ENCODE assay signal across 23 cellular contexts in genomic region chr4:104938624-104939023, GRCh38.
A peak's percentile ranks its signal among the peaks of the same experiment; 100 is the strongest.
DNase-seq lines count a peak whose midpoint lies in the region; ATAC-seq lines count a peak whose summit lies in the region.
"Had no signal": no experiment of that assay in that cellular context is flagged by ENCODE, and none has a peak within 500 bp of the region (broad histone marks: within the 10 kb centered on the region; RNA-seq: fewer than 3 reads in every experiment).

No MANE protein-coding gene starts in this region.

- no peak for ATAC-seq in activated naive CD8-positive, alpha-beta T cell treated with anti-CD3 and anti-CD28 coated beads, Interleukin-2, amount 50 U/mL, for 24 hours
- ATAC-seq: GM23338; K562; left lung; PC-3; SK-N-SH treated with all-trans-retinoic acid at 6 μM for 48 hours; stimulated activated naive B cell treated with anti-CD40 and anti-IgM and Interleukin-4, amounts not matched to agents 10 μg/mL and 1 μg/mL and 100 μg/mL, for 72 hours had no signal

- H3K27ac Mint-ChIP-seq in activated naive CD8-positive, alpha-beta T cell: peak overlapping the region; percentile 86
- H3K27ac Mint-ChIP-seq in activated naive CD8-positive, alpha-beta T cell treated with anti-CD3 and anti-CD28 coated beads, Interleukin-2, amount 50 U/mL, for 24 hours: no peak overlapping the region
- H3K27ac Mint-ChIP-seq in activated naive CD8-positive, alpha-beta T cell treated with anti-CD3 and anti-CD28 coated beads for 36 hours: peak overlapping the region; percentile 61
- H3K27ac Mint-ChIP-seq: brain; GM23338; stimulated activated naive B cell treated with anti-CD40 and anti-IgM and Interleukin-4, amounts not matched to agents 10 μg/mL and 1 μg/mL and 100 μg/mL, for 72 hours; T-helper 2 cell treated with Interferon-gamma antibody and Interleukin-4, amounts not matched to agents 5 μg/mL and 100 μg/mL, for 36 hours had no signal

- H3K9me3 Mint-ChIP-seq in activated naive CD8-positive, alpha-beta T cell (ENCODE audit: low read depth): peaks cover 2% of the 10 kb centered on the region
- no peaks in the 10 kb centered on the region for H3K9me3 Mint-ChIP-seq in activated naive CD8-positive, alpha-beta T cell treated with anti-CD3 and anti-CD28 coated beads, Interleukin-2, amount 50 U/mL, for 24 hours
- peaks cover 7% of the 10 kb centered on the region for H3K9me3 Mint-ChIP-seq in activated naive CD8-positive, alpha-beta T cell treated with anti-CD3 and anti-CD28 coated beads for 36 hours

- peaks cover 3% of the 10 kb centered on the region for H3K36me3 Mint-ChIP-seq in activated naive CD8-positive, alpha-beta T cell
- no peaks in the 10 kb centered on the region for H3K36me3 Mint-ChIP-seq in activated naive CD8-positive, alpha-beta T cell treated with anti-CD3 and anti-CD28 coated beads, Interleukin-2, amount 50 U/mL, for 24 hours (ENCODE audit: low read depth)
- H3K36me3 Mint-ChIP-seq in activated naive CD8-positive, alpha-beta T cell treated with anti-CD3 and anti-CD28 coated beads for 36 hours: peaks cover 11% of the 10 kb centered on the region
- H3K36me3 Mint-ChIP-seq: brain, CD14-positive monocyte had no signal

- DNase-seq in NOMO-1 treated with DMSO at 0.1 percent for 48 hours (lab: John Stamatoyannopoulos, UW; ENCODE audit: unreplicated experiment): peak; percentile 15
- no peak for DNase-seq in NOMO-1 (lab: John Stamatoyannopoulos, UW; ENCODE audit: unreplicated experiment in 2 of 2)
- DNase-seq in activated naive CD8-positive, alpha-beta T cell treated with anti-CD3 and anti-CD28 coated beads, Interleukin-2, amount 50 U/mL, for 24 hours: no peak
- DNase-seq in activated naive CD8-positive, alpha-beta T cell treated with anti-CD3 and anti-CD28 coated beads for 36 hours: peak; percentile 24
- DNase-seq in activated CD8-positive, alpha-beta memory T cell treated with anti-CD3 and anti-CD28 coated beads for 24 hours: no peak
- DNase-seq in NCI-H345 (lab: John Stamatoyannopoulos, UW): no peak
- no peak for DNase-seq in NCI-H1694 treated with DMSO at 0.1 percent for 48 hours (lab: John Stamatoyannopoulos, UW)
- DNase-seq: activated T-cell treated with anti-CD3 and anti-CD28 coated beads, Interleukin-2, amount 50 U/mL, for 48 hours; effector CD4-positive, alpha-beta T cell; left lung; mesendoderm; NCI-H1417; NCI-H2081 treated with DMSO at 0.1 percent for 48 hours; NCI-H446; PC-3; stimulated activated naive B cell treated with anti-CD40 and anti-IgM and Interleukin-4, amounts not matched to agents 10 μg/mL and 1 μg/mL and 100 μg/mL, for 72 hours had no signal

- H3K4me3 Mint-ChIP-seq in activated naive CD8-positive, alpha-beta T cell: no peak overlapping the region
- H3K4me3 Mint-ChIP-seq in activated naive CD8-positive, alpha-beta T cell treated with anti-CD3 and anti-CD28 coated beads, Interleukin-2, amount 50 U/mL, for 24 hours: no peak overlapping the region
- H3K4me3 Mint-ChIP-seq in activated naive CD8-positive, alpha-beta T cell treated with anti-CD3 and anti-CD28 coated beads for 36 hours: no peak overlapping the region
- H3K4me3 Mint-ChIP-seq: brain; CD14-positive monocyte; GM23338; stimulated activated naive B cell treated with anti-CD40 and anti-IgM and Interleukin-4, amounts not matched to agents 10 μg/mL and 1 μg/mL and 100 μg/mL, for 72 hours; T-helper 2 cell treated with Interferon-gamma antibody and Interleukin-4, amounts not matched to agents 5 μg/mL and 100 μg/mL, for 36 hours had no signal

- H3K27me3 Mint-ChIP-seq in activated naive CD8-positive, alpha-beta T cell: no peaks in the 10 kb centered on the region
- H3K27me3 Mint-ChIP-seq in activated naive CD8-positive, alpha-beta T cell treated with anti-CD3 and anti-CD28 coated beads, Interleukin-2, amount 50 U/mL, for 24 hours: no peaks in the 10 kb centered on the region
- no peaks in the 10 kb centered on the region for H3K27me3 Mint-ChIP-seq in activated naive CD8-positive, alpha-beta T cell treated with anti-CD3 and anti-CD28 coated beads for 36 hours
- H3K27me3 Mint-ChIP-seq: brain; stimulated activated naive B cell treated with anti-CD40 and anti-IgM and Interleukin-4, amounts not matched to agents 10 μg/mL and 1 μg/mL and 100 μg/mL, for 72 hours had no signal

- peaks cover 51% of the 10 kb centered on the region for H3K4me1 Mint-ChIP-seq in activated naive CD8-positive, alpha-beta T cell (ENCODE audit: low read depth)
- peaks cover 42% of the 10 kb centered on the region for H3K4me1 Mint-ChIP-seq in activated naive CD8-positive, alpha-beta T cell treated with anti-CD3 and anti-CD28 coated beads, Interleukin-2, amount 50 U/mL, for 24 hours
- H3K4me1 Mint-ChIP-seq in activated naive CD8-positive, alpha-beta T cell treated with anti-CD3 and anti-CD28 coated beads for 36 hours: peaks cover 39% of the 10 kb centered on the region
- H3K4me1 Mint-ChIP-seq: brain, GM23338 had no signal

Comparison
In these comparisons a context has a peak if more than half of its experiments do, and no peak if none do; other contexts are left out.
1. DNase-seq: peak in NOMO-1 treated with DMSO at 0.1 percent for 48 hours (single experiment) and activated naive CD8-positive, alpha-beta T cell treated with anti-CD3 and anti-CD28 coated beads for 36 hours (single experiment); none in NOMO-1 (0 of 2), activated naive CD8-positive, alpha-beta T cell treated with anti-CD3 and anti-CD28 coated beads, Interleukin-2, amount 50 U/mL, for 24 hours (single experiment), activated CD8-positive, alpha-beta memory T cell treated with anti-CD3 and anti-CD28 coated beads for 24 hours (single experiment), NCI-H345 (single experiment) and NCI-H1694 treated with DMSO at 0.1 percent for 48 hours (single experiment).